Comparison of ENCODE assay signal across 9 cellular contexts in genomic region chr2:196914867-196915465, GRCh38. TPM values are rescaled to one million over a fixed set of nuclear protein-coding genes. Genes with fewer than 3 reads are reported as not detected.
DNase-seq lines count a peak whose midpoint lies in the region; ATAC-seq and TF ChIP-seq lines count a peak whose summit lies in the region.
"Had no signal": no experiment of that assay in that cellular context is flagged by ENCODE, and none has a peak within 500 bp of the region (broad histone marks: within the 10 kb centered on the region; RNA-seq: fewer than 3 reads in every experiment).

No MANE protein-coding gene starts in this region.

- POLR2A ChIA-PET in activated CD8-positive, alpha-beta T cell treated with anti-CD3 and anti-CD28 coated beads, Interleukin-2, amount 10 ng/mL, durations not matched to agents 7 days and 5 days (lab: Charles Lee): interaction anchor here (1.4 to 6.2 kb wide), 3 partner anchors 12 to 520 kb away, joined by 6 to 100 read pairs (median 7); partner anchors contain the start of genes GTF3C3, PGAP1 and SF3B1

- intact Hi-C loops in prostate gland (cut with DNase I) (no loop called here), gastrocnemius medialis (cut with DNase I; ENCODE audit: low total_unique reads) (no loop called here)

- DNase-seq in GM10266 (ENCODE audit: extremely low spot score) (peak; percentile 27), prostate gland (ENCODE audit: low spot score) (no peak), UCSD-AML1 (lab: John Stamatoyannopoulos, UW; ENCODE audit: unreplicated experiment) (no peak), gastrocnemius medialis (no peak), activated gamma-delta T cell (lab: John Stamatoyannopoulos, UW) (no peak)
- DNase-seq in activated CD8-positive, alpha-beta T cell treated with anti-CD3 and anti-CD28 coated beads, Interleukin-2, amount 10 ng/mL, durations not matched to agents 7 days and 5 days: peak; percentile 62
- DNase-seq: DMS53 had no signal

- H3K36me3 ChIP-seq in prostate gland (no peaks in the 10 kb centered on the region), gastrocnemius medialis (peaks cover 0 to 25% of the 10 kb centered on the region in 2 donors)

- peak overlapping the region; percentile 93 for H3K27ac Mint-ChIP-seq in activated CD8-positive, alpha-beta T cell treated with anti-CD3 and anti-CD28 coated beads, Interleukin-2, amount 10 ng/mL, durations not matched to agents 7 days and 5 days

- no peaks in the 10 kb centered on the region for H3K27me3 ChIP-seq in prostate gland (replicated peaks; ENCODE audit: insufficient read depth)
- H3K27me3 ChIP-seq in gastrocnemius medialis: no peaks in the 10 kb centered on the region

- TF ChIP-seq CTCF in GM10266 (IDR thresholded peaks at IDR 0.05; ENCODE audit: control insufficient read depth, insufficient read depth, low read depth, missing control alignments) (no peak), prostate gland (IDR thresholded peaks at IDR 0.05) (no peak), gastrocnemius medialis (IDR thresholded peaks at IDR 0.05 in 4 of 5, conservative IDR thresholded peaks at IDR 0.05 in 1 of 5) (no peak)

- WGBS in prostate gland: 95% methylated on average over 4 of the region's 4 CpGs

- TF ChIP-seq POLR2A in prostate gland (IDR thresholded peaks at IDR 0.05): no peak
- TF ChIP-seq POLR2A in gastrocnemius medialis (IDR thresholded peaks at IDR 0.05): no peak

- CTCF ChIA-PET in activated CD8-positive, alpha-beta T cell treated with anti-CD3 and anti-CD28 coated beads, Interleukin-2, amount 10 ng/mL, durations not matched to agents 7 days and 5 days (lab: Charles Lee): interaction anchor here (1.2 to 2.0 kb wide), 2 partner anchors 10 to 38 kb away, joined by 3 to 13 read pairs; no protein-coding TSS in a partner anchor

- peaks cover 75% of the 10 kb centered on the region for H3K36me3 Mint-ChIP-seq in activated CD8-positive, alpha-beta T cell treated with anti-CD3 and anti-CD28 coated beads, Interleukin-2, amount 10 ng/mL, durations not matched to agents 7 days and 5 days (ENCODE audit: low read depth)

- H3K4me1 Mint-ChIP-seq in activated CD8-positive, alpha-beta T cell treated with anti-CD3 and anti-CD28 coated beads, Interleukin-2, amount 10 ng/mL, durations not matched to agents 7 days and 5 days (ENCODE audit: low read depth): peaks cover 52% of the 10 kb centered on the region

- H3K27me3 Mint-ChIP-seq in activated CD8-positive, alpha-beta T cell treated with anti-CD3 and anti-CD28 coated beads, Interleukin-2, amount 10 ng/mL, durations not matched to agents 7 days and 5 days (ENCODE audit: low read depth): no peaks in the 10 kb centered on the region

- peaks cover 18% of the 10 kb centered on the region for H3K9me3 Mint-ChIP-seq in activated CD8-positive, alpha-beta T cell treated with anti-CD3 and anti-CD28 coated beads, Interleukin-2, amount 10 ng/mL, durations not matched to agents 7 days and 5 days (ENCODE audit: insufficient read depth)

- in situ Hi-C loops in gastrocnemius medialis (cut with MboI; ENCODE audit: low sequenced_read_pairs in 4 of 4): no loop called here

- ATAC-seq in GM19467 (IDR thresholded peaks at IDR 0.05; ENCODE audit: unreplicated experiment) (peak; percentile 78), HG03135 (IDR thresholded peaks at IDR 0.05; ENCODE audit: unreplicated experiment) (peak; percentile 86), gastrocnemius medialis (no peak)
- ATAC-seq in activated CD8-positive, alpha-beta T cell treated with anti-CD3 and anti-CD28 coated beads, Interleukin-2, amount 10 ng/mL, durations not matched to agents 7 days and 5 days: peak; percentile 98

- H3K4me3 Mint-ChIP-seq in activated CD8-positive, alpha-beta T cell treated with anti-CD3 and anti-CD28 coated beads, Interleukin-2, amount 10 ng/mL, durations not matched to agents 7 days and 5 days: peak overlapping the region; percentile 63

- H3K9me3 ChIP-seq in prostate gland (no peaks in the 10 kb centered on the region), gastrocnemius medialis (no peaks in the 10 kb centered on the region)

- H3K4me1 ChIP-seq in prostate gland (replicated peaks) (no peaks in the 10 kb centered on the region), gastrocnemius medialis (no peaks in the 10 kb centered on the region)

- no peak overlapping the region for H3K4me3 ChIP-seq in prostate gland
- H3K4me3 ChIP-seq in gastrocnemius medialis: no peak overlapping the region

- no peak overlapping the region for H3K27ac ChIP-seq in prostate gland
- H3K27ac ChIP-seq in gastrocnemius medialis: no peak overlapping the region

RNA-seq across cellular contexts. Expression of gene PGAP1, which starts 11.5 kb away (rescaled TPM):
- total RNA-seq in activated CD8-positive, alpha-beta T cell treated with anti-CD3 and anti-CD28 coated beads, Interleukin-2, amount 10 ng/mL, durations not matched to agents 7 days and 5 days: 10 to 100 TPM; 33.9 to 39.5 TPM
- 10 to 100 TPM in 1 of 2 donors, 1 to 10 TPM in 1; 8.3 to 12.0 TPM for total RNA-seq in prostate gland
- total RNA-seq in gastrocnemius medialis: 1 to 10 TPM; 1.3 to 3.7 (median 1.8) TPM

Comparison
In these comparisons a context has a peak if more than half of its experiments do, and no peak if none do; other contexts are left out.
1. DNase-seq: peak in GM10266 (single experiment) and activated CD8-positive, alpha-beta T cell treated with anti-CD3 and anti-CD28 coated beads, Interleukin-2, amount 10 ng/mL, durations not matched to agents 7 days and 5 days (single experiment); none in prostate gland (single experiment), UCSD-AML1 (single experiment), gastrocnemius medialis (0 of 2) and activated gamma-delta T cell (single experiment).
2. ATAC-seq: peak in GM19467 (single experiment), HG03135 (single experiment) and activated CD8-positive, alpha-beta T cell treated with anti-CD3 and anti-CD28 coated beads, Interleukin-2, amount 10 ng/mL, durations not matched to agents 7 days and 5 days (single experiment); none in gastrocnemius medialis (0 of 2).